In the genomic region with DNA sequence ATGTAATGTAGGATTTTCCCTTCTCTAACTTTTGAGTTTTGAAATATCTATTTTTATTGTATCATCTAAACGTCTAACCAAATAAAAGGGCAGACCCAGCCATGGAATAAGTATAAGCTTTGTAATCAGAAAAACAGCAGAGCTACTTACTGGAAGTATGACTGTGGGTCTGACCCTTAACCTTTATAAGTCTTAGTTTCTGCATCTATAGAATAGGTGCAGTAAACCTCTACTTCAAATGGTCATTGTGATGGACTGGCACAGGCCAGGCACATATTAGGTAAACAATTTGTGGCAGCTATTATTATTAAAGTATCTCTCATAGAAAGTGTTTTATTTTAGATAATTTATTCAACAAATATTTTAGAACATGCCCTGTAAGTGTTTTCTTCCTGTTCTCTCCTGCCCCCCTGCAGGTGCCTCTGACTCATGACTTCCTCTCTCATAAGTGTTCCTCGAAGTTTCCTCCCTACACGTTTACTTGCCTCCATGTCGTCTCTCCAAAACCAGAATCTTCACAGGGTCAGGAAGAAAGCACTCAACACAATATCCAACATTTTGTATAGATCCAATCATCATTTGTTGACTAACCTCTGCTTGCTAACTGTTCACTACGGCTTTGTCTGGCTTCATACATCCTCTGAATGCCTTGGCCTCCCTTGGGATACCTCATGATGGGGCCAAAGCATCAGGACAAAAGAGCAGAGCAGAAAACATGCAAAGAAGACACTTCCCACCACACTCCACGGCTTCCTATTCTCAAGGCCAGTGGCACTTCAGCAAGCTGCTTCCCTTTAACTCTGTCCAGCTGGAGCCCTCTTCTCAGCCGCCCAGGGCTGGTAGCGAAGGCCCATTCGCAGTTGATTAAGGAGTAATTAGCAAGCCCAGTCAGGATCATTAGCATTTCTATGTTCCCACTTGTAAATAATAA, we compare ENCODE assay signal across 8 cellular contexts.
A peak's percentile ranks its signal among the peaks of the same experiment; 100 is the strongest.
DNase-seq lines count a peak whose midpoint lies in the region; ATAC-seq lines count a peak whose summit lies in the region.

No MANE protein-coding gene starts in this region.

- peaks cover 5% of the 10 kb centered on the region for H3K9me3 Mint-ChIP-seq in activated naive CD8-positive, alpha-beta T cell treated with anti-CD3 and anti-CD28 coated beads, Interleukin-2, amount 10 ng/mL, durations not matched to agents 7 days and 5 days

- no peak overlapping the region for H3K4me3 ChIP-seq in H7 (ENCODE audit: insufficient read depth, low read depth, low read length)

- peak overlapping the region; percentile 85 for H3K27ac Mint-ChIP-seq in activated naive CD8-positive, alpha-beta T cell treated with anti-CD3 and anti-CD28 coated beads, Interleukin-2, amount 10 ng/mL, durations not matched to agents 7 days and 5 days

- no peaks in the 10 kb centered on the region for H3K27me3 ChIP-seq in H7 (ENCODE audit: control insufficient read depth, insufficient read depth, low read length)

- H3K4me1 Mint-ChIP-seq in activated naive CD8-positive, alpha-beta T cell treated with anti-CD3 and anti-CD28 coated beads, Interleukin-2, amount 10 ng/mL, durations not matched to agents 7 days and 5 days: peaks cover 20% of the 10 kb centered on the region

- peak; percentile 72 to 80 for ATAC-seq in activated CD4-positive, CD25-positive, alpha-beta regulatory T cell treated with anti-CD3 and anti-CD28 coated beads, Interleukin-2, amount 50 U/mL, for 24 hours
- no peak for ATAC-seq in activated naive CD8-positive, alpha-beta T cell treated with anti-CD3 and anti-CD28 coated beads, Interleukin-2, amount 10 ng/mL, durations not matched to agents 7 days and 5 days (ENCODE audit: low read depth)
- ATAC-seq in HG02870 (IDR thresholded peaks at IDR 0.05; ENCODE audit: unreplicated experiment): no peak

- DNase-seq in activated CD4-positive, CD25-positive, alpha-beta regulatory T cell treated with anti-CD3 and anti-CD28 coated beads, Interleukin-2, amount 50 U/mL, for 72 hours: no peak
- DNase-seq in NCI-H1092 (lab: John Stamatoyannopoulos, UW) (peak; percentile 26), retina (peak; percentile 27), ACHN (no peak), H7 (no peak)
- no peak for DNase-seq in activated naive CD8-positive, alpha-beta T cell treated with anti-CD3 and anti-CD28 coated beads, Interleukin-2, amount 10 ng/mL, durations not matched to agents 7 days and 5 days

- POLR2A ChIA-PET in activated naive CD8-positive, alpha-beta T cell treated with anti-CD3 and anti-CD28 coated beads, Interleukin-2, amount 10 ng/mL, durations not matched to agents 7 days and 5 days (lab: Charles Lee): interaction anchor here (0.6 to 1.7 kb wide), 6 partner anchors 9 to 670 kb away, joined by 3 to 5 read pairs (median 3); a partner anchor contains a TSS

- H3K36me3 ChIP-seq in H7 (replicated peaks; ENCODE audit: control insufficient read depth, insufficient read depth, low read length): no peaks in the 10 kb centered on the region

- H3K4me3 Mint-ChIP-seq in activated naive CD8-positive, alpha-beta T cell treated with anti-CD3 and anti-CD28 coated beads, Interleukin-2, amount 10 ng/mL, durations not matched to agents 7 days and 5 days: peak overlapping the region; percentile 64

- no peaks in the 10 kb centered on the region for H3K27me3 Mint-ChIP-seq in activated naive CD8-positive, alpha-beta T cell treated with anti-CD3 and anti-CD28 coated beads, Interleukin-2, amount 10 ng/mL, durations not matched to agents 7 days and 5 days

- H3K36me3 Mint-ChIP-seq in activated naive CD8-positive, alpha-beta T cell treated with anti-CD3 and anti-CD28 coated beads, Interleukin-2, amount 10 ng/mL, durations not matched to agents 7 days and 5 days: peaks cover 3% of the 10 kb centered on the region

- in situ Hi-C loops in ACHN (cut with HindIII; ENCODE audit: low pct_ligation_motif_present, low pct_unique_long_range_greater_than_20kb, low sequenced_read_pairs): no loop called here

Comparison
In these comparisons a context has a peak if more than half of its experiments do, and no peak if none do; other contexts are left out.
1. ATAC-seq: peak in activated CD4-positive, CD25-positive, alpha-beta regulatory T cell treated with anti-CD3 and anti-CD28 coated beads, Interleukin-2, amount 50 U/mL, for 24 hours (2 of 2); none in activated naive CD8-positive, alpha-beta T cell treated with anti-CD3 and anti-CD28 coated beads, Interleukin-2, amount 10 ng/mL, durations not matched to agents 7 days and 5 days (single experiment) and HG02870 (single experiment).
2. DNase-seq: peak in NCI-H1092 (single experiment) and retina (single experiment); none in activated CD4-positive, CD25-positive, alpha-beta regulatory T cell treated with anti-CD3 and anti-CD28 coated beads, Interleukin-2, amount 50 U/mL, for 72 hours (single experiment), activated naive CD8-positive, alpha-beta T cell treated with anti-CD3 and anti-CD28 coated beads, Interleukin-2, amount 10 ng/mL, durations not matched to agents 7 days and 5 days (single experiment), ACHN (single experiment) and H7 (single experiment).